Comparison of ENCODE assay signal across 1 cellular context in the genomic region with DNA sequence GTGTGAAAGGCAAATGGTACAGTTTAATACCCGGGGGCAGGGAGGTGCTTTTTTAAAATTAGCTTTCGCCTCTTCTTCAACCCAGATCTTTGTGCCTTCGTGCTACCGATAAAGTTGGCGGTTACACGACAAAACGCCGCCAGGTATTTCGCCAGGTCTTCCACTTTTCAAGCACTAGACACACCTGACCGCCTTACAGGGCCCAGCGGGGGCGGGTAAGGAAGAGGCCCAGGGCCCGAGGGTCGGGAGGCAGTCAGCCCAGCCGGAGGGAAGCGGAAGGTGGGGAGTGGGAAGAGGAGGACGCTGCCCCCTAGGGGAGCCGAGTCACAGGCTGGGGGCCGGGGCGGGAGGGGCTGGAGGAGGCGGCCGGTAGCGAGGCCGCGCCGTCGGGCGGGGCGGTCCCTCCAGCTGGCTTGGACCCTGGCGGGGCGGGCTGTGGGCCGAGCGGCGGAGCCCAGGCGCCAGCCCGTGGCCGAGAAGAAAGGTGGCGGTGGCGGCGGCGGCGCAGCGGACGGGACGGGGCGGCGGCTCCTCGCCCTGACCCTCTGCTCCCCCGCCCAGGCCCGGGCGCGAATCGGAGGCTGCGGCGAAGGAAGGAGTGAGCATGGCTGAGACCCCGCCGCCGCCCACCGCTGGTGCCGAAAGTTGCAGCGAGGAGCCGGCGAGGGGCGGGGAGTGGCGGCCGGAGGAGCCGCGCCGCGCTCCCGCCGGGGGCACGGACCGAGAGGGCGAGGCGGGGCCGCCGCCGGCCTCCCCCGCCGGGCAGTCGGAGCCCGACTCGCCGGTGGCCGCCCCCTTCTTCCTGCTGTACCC.
TF ChIP-seq lines count a peak whose summit lies in the region.

No MANE protein-coding gene starts in this region.

TF ChIP-seq in endothelial cell of umbilical vein, 7 proteins besides CTCF, POLR2A, EP300 and RAD21:
- TF ChIP-seq POLR2AphosphoS5 (IDR thresholded peaks at IDR 0.05; ENCODE audit: insufficient read depth, low read depth, low read length) (peak; percentile 48), EZH2 (IDR thresholded peaks at IDR 0.05; ENCODE audit: borderline replicate concordance, low read depth, low read length, severe bottlenecking) (no peak), GATA2 (IDR thresholded peaks at IDR 0.05; ENCODE audit: insufficient read depth, insufficient read length, low read depth, low read length) (no peak), MYC (IDR thresholded peaks at IDR 0.05; ENCODE audit: low read depth, low read length) (no peak)
- TF ChIP-seq, protein P1, sequence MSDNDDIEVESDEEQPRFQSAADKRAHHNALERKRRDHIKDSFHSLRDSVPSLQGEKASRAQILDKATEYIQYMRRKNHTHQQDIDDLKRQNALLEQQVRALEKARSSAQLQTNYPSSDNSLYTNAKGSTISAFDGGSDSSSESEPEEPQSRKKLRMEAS (IDR thresholded peaks at IDR 0.05; ENCODE audit: insufficient read depth, insufficient read length) = no peak
TF ChIP-seq in endothelial cell of umbilical vein: peak in this region for 1.
